ENCODE assay signal across 9 cellular contexts in the genomic region with DNA sequence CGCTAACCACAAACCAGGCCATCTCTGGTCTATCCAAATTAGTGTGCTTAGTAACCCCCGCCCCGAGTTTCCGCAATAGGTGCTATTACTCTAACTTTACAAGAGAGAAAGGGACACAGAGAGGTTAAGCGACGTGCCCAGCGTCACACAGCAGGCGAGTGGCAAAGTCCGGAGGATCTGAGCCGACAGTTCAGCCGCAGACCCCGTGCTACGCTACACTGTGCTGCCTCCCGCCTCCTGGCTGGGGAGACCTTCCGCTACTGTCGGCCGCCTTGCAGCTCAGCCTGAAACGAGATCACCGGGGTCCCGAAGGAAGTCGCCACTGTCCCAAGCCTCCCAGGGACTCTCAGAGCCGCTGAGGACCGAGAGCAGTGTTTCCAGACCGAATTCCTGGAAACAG. TPM values are rescaled to one million over a fixed set of nuclear protein-coding genes. Genes with fewer than 3 reads are reported as not detected.
DNase-seq lines count a peak whose midpoint lies in the region; ATAC-seq and TF ChIP-seq lines count a peak whose summit lies in the region.
"Had no signal": no experiment of that assay in that cellular context is flagged by ENCODE, and none has a peak within 500 bp of the region (broad histone marks: within the 10 kb centered on the region; RNA-seq: fewer than 3 reads in every experiment).

No MANE protein-coding gene starts in this region.

- H3K27ac ChIP-seq in SJSA1 (no peak overlapping the region), psoas muscle (no peak overlapping the region)

- H3K4me3 ChIP-seq in GM06990 (replicated peaks; ENCODE audit: low read depth, low read length) = peak overlapping the region; percentile 92
- peak overlapping the region; percentile 97 for H3K4me3 ChIP-seq in SJSA1
- H3K4me3 ChIP-seq in fibroblast of pulmonary artery (replicated peaks; ENCODE audit: low read depth, low read length) = peak overlapping the region; percentile 79
- H3K4me3 ChIP-seq in psoas muscle = peak overlapping the region; percentile 85

- H3K27me3 ChIP-seq in GM06990 (replicated peaks; ENCODE audit: control insufficient read depth, insufficient read depth, low read length) (no peaks in the 10 kb centered on the region), SJSA1 (replicated peaks) (no peaks in the 10 kb centered on the region), psoas muscle (ENCODE audit: insufficient read depth in 3 of 3, low read length in 2 of 3) (no peaks in the 10 kb centered on the region)

- ATAC-seq in psoas muscle = no peak

- H3K9me3 ChIP-seq in SJSA1 (replicated peaks) = 0 out of 2 replicates have a peak, but pooled peaks cover 2% of the 10 kb centered on the region
- H3K9me3 ChIP-seq in psoas muscle = no peaks in the 10 kb centered on the region

- peaks cover 10% of the 10 kb centered on the region for H3K4me1 ChIP-seq in SJSA1 (replicated peaks)
- H3K4me1 ChIP-seq in psoas muscle = peaks cover 21% of the 10 kb centered on the region

- 23 to 27% (median 24%) methylated on average over 24 of the region's 24 CpGs for WGBS in psoas muscle, 3 donors

- TF ChIP-seq CTCF in GM06990 (IDR thresholded peaks at IDR 0.05; ENCODE audit: insufficient read depth, low read length, poor library complexity, severe bottlenecking) = no peak
- TF ChIP-seq CTCF in fibroblast of pulmonary artery (IDR thresholded peaks at IDR 0.05; ENCODE audit: low read length, missing control alignments) = no peak
- TF ChIP-seq CTCF in psoas muscle (IDR thresholded peaks at IDR 0.05) = no peak

- H3K36me3 ChIP-seq in GM06990 (ENCODE audit: control insufficient read depth, insufficient read depth, low read length) (peaks cover 12% of the 10 kb centered on the region), SJSA1 (peaks cover 49% of the 10 kb centered on the region), psoas muscle (ENCODE audit: insufficient read depth in 1 of 2, low read depth in 1 of 2) (peaks cover 3 to 46% of the 10 kb centered on the region in 2 donors)

- intact Hi-C loops in psoas muscle (cut with DNase I) = loop anchor here in 1 of 2 donors (5.0 kb wide), 1 partner anchor 41 kb away; no protein-coding TSS in a partner anchor

- DNase-seq in GM06990 (ENCODE audit: extremely low read depth, insufficient read length) (peak; percentile 15), SJSA1 (ENCODE audit: low read depth in 1 of 2, low spot score in 2 of 2) (no peak), fibroblast of pulmonary artery (ENCODE audit: low read depth) (no peak), psoas muscle (no peak), NCI-H2227 treated with DMSO at 0.1 percent for 48 hours (lab: John Stamatoyannopoulos, UW) (no peak), NCI-H2029 treated with DMSO at 0.1 percent for 48 hours (lab: John Stamatoyannopoulos, UW) (no peak), DMS79 treated with DMSO at 0.1 percent for 48 hours (lab: John Stamatoyannopoulos, UW) (no peak)
- DNase-seq in stimulated activated naive CD4-positive, alpha-beta T cell (lab: John Stamatoyannopoulos, UW) = no peak

RNA-seq across cellular contexts. Expression of gene INTS1, which starts 0.8 kb away (rescaled TPM):
- total RNA-seq in SJSA1 (2014; rRNA removed; shearing (Covaris generic)) = 34.9 and 36.8 TPM in 2 replicates
- 10 to 100 TPM; 61.3 to 77.6 (median 68.9) TPM for total RNA-seq in psoas muscle
- polyA plus RNA-seq in psoas muscle = 10 to 100 TPM; 38.8 to 70.7 (median 44.0) TPM

RNA-seq across cellular contexts. Expression of gene MAFK, which starts 27.1 kb away (rescaled TPM):
- 47.2 and 51.7 TPM in 2 replicates for total RNA-seq in SJSA1 (2014; rRNA removed; shearing (Covaris generic))
- 100 to 1,000 TPM in 1 of 4 donors, 10 to 100 TPM in 3; 59.1 to 103 (median 77.5) TPM for total RNA-seq in psoas muscle
- polyA plus RNA-seq in psoas muscle = 100 to 1,000 TPM in 1 of 3 donors, 10 to 100 TPM in 2; 36.7 to 138 (median 62.9) TPM

RNA-seq across cellular contexts. Expression of gene MICALL2, which starts 44.1 kb away (rescaled TPM):
- total RNA-seq in SJSA1 (2014; rRNA removed; shearing (Covaris generic)) = 4.0 and 7.7 TPM in 2 replicates
- total RNA-seq in psoas muscle = 10 to 100 TPM in 2 of 4 donors, 1 to 10 TPM in 2; 4.6 to 12.0 (median 8.9) TPM
- polyA plus RNA-seq in psoas muscle = 10 to 100 TPM in 1 of 3 donors, 1 to 10 TPM in 2; 4.9 to 10.9 (median 5.0) TPM

RNA-seq across cellular contexts. Expression of gene TMEM184A, which starts 52.6 kb away (rescaled TPM):
- 1.8 and 3.2 TPM in 2 replicates for total RNA-seq in SJSA1 (2014; rRNA removed; shearing (Covaris generic))
- total RNA-seq in psoas muscle = 1 to 10 TPM; 2.8 to 6.0 (median 2.9) TPM
- polyA plus RNA-seq in psoas muscle = 1 to 10 TPM in 2 of 3 donors, under 1 TPM in 1; 0.40 to 1.4 (median 1.1) TPM
- total RNA-seq: activated CD8-positive, alpha-beta memory T cell treated with anti-CD3 and anti-CD28 coated beads for 36 hours had no signal
